ENCODE assay signal across 10 cellular contexts in genomic region chr6:13484138-13484708, GRCh38. TPM values are rescaled to one million over a fixed set of nuclear protein-coding genes. Genes with fewer than 3 reads are reported as not detected.
DNase-seq lines count a peak whose midpoint lies in the region; ATAC-seq and TF ChIP-seq lines count a peak whose summit lies in the region.
"Had no signal": no experiment of that assay in that cellular context is flagged by ENCODE, and none has a peak within 500 bp of the region (broad histone marks: within the 10 kb centered on the region; RNA-seq: fewer than 3 reads in every experiment).

No MANE protein-coding gene starts in this region.

- no peak for DNase-seq in Calu3
- DNase-seq in central memory CD8-positive, alpha-beta T cell (ENCODE audit: low spot score in 2 of 2): no peak
- DNase-seq in neural crest cell (ENCODE audit: low read depth, low spot score): no peak
- DNase-seq in NCI-H2196 treated with DMSO at 0.1 percent for 48 hours (lab: John Stamatoyannopoulos, UW; ENCODE audit: unreplicated experiment): no peak
- DNase-seq in NCI-H1694 (lab: John Stamatoyannopoulos, UW): no peak
- DNase-seq in colonic mucosa: no peak
- DNase-seq: aorta, NCI-H2029 treated with DMSO at 0.1 percent for 48 hours had no signal

- no peak for ATAC-seq in central memory CD8-positive, alpha-beta T cell (replicated peaks; ENCODE audit: extremely low read depth, poor library complexity, severe bottlenecking)
- no peak for ATAC-seq in GM18520 (IDR thresholded peaks at IDR 0.05; ENCODE audit: unreplicated experiment)

- peak overlapping the region; percentile 89 for H3K4me2 ChIP-seq in Loucy (ENCODE audit: low read depth, low read length, poor library complexity, severe bottlenecking)

- H3K9ac ChIP-seq in Loucy (ENCODE audit: low read depth, low read length, poor library complexity, severe bottlenecking) (peak overlapping the region; percentile 72), colonic mucosa (ENCODE audit: low read depth in 2 of 2, low read length in 2 of 2) (peak overlapping the region in 1 of 2 donors; percentile 23)

- CTCF ChIA-PET in Calu3 (lab: Charles Lee): no interaction called here

- no peak overlapping the region for H3K27ac ChIP-seq in colonic mucosa

- no peaks in the 10 kb centered on the region for H4K20me1 ChIP-seq in Loucy (ENCODE audit: insufficient read depth, low read length, poor library complexity, severe bottlenecking)

- H3K9me2 ChIP-seq in Loucy (replicated peaks; ENCODE audit: low read depth, low read length): no peaks in the 10 kb centered on the region

- H3K27me3 ChIP-seq in Loucy (ENCODE audit: insufficient read depth, low read length, poor library complexity, severe bottlenecking) (no peaks in the 10 kb centered on the region), colonic mucosa (no peaks in the 10 kb centered on the region)

- H3K27me3 Mint-ChIP-seq in Calu3 (ENCODE audit: unreplicated experiment) (no peaks in the 10 kb centered on the region), neural crest cell (ENCODE audit: low read depth) (peaks cover 51% of the 10 kb centered on the region)
- H3K27me3 Mint-ChIP-seq in central memory CD8-positive, alpha-beta T cell: no peaks in the 10 kb centered on the region

- H3K9me3 ChIP-seq in Loucy (ENCODE audit: insufficient read depth, low read depth, low read length) (no peaks in the 10 kb centered on the region), colonic mucosa (no peaks in the 10 kb centered on the region)

- peak overlapping the region; percentile 32 for H3K27ac Mint-ChIP-seq in Calu3 (ENCODE audit: unreplicated experiment)
- peak overlapping the region; percentile 52 for H3K27ac Mint-ChIP-seq in central memory CD8-positive, alpha-beta T cell (ENCODE audit: low read depth)
- no peak overlapping the region for H3K27ac Mint-ChIP-seq in neural crest cell (ENCODE audit: unreplicated experiment)

- H2AFZ ChIP-seq in Loucy (ENCODE audit: low read length): peak overlapping the region; percentile 14; the same call in 1 of the 2 replicates

- peaks cover 46% of the 10 kb centered on the region for H3K4me1 Mint-ChIP-seq in Calu3 (ENCODE audit: low read depth, unreplicated experiment)
- peaks cover 53% of the 10 kb centered on the region for H3K4me1 Mint-ChIP-seq in central memory CD8-positive, alpha-beta T cell
- H3K4me1 Mint-ChIP-seq in neural crest cell: peaks cover 30% of the 10 kb centered on the region

- no peaks in the 10 kb centered on the region for H3K9me3 Mint-ChIP-seq in Calu3 (ENCODE audit: low read depth, unreplicated experiment)
- H3K9me3 Mint-ChIP-seq in central memory CD8-positive, alpha-beta T cell: no peaks in the 10 kb centered on the region
- no peaks in the 10 kb centered on the region for H3K9me3 Mint-ChIP-seq in neural crest cell

- H3F3A ChIP-seq in Loucy (ENCODE audit: low read depth): no peaks in the 10 kb centered on the region

- peaks cover 60% of the 10 kb centered on the region for H3K4me1 ChIP-seq in Loucy (ENCODE audit: insufficient read depth, low read length, poor library complexity, severe bottlenecking)
- H3K4me1 ChIP-seq in colonic mucosa: no peaks in the 10 kb centered on the region

- H3K36me3 ChIP-seq in Loucy (ENCODE audit: insufficient read depth, low read length) (0 out of 2 replicates have a peak, but pooled peaks cover 2% of the 10 kb centered on the region), colonic mucosa (no peaks in the 10 kb centered on the region)

- peak overlapping the region; percentile 90 for H3K4me3 Mint-ChIP-seq in Calu3 (ENCODE audit: low read depth, unreplicated experiment)
- H3K4me3 Mint-ChIP-seq in central memory CD8-positive, alpha-beta T cell: peak overlapping the region; percentile 89
- peak overlapping the region; percentile 47 for H3K4me3 Mint-ChIP-seq in neural crest cell

- H3K79me2 ChIP-seq in Loucy (ENCODE audit: insufficient read depth, low read length): peaks cover 66% of the 10 kb centered on the region

- H3K4me3 ChIP-seq in Loucy (ENCODE audit: low read length, poor library complexity, severe bottlenecking) (peak overlapping the region; percentile 90), colonic mucosa (no peak overlapping the region)

- BruUV-seq in Calu3 (replicated peaks; lab: Mats Ljungman, UMichigan): no TSS peak

- H3K36me3 Mint-ChIP-seq in Calu3 (ENCODE audit: insufficient read depth, unreplicated experiment) (peaks cover 33% of the 10 kb centered on the region), neural crest cell (ENCODE audit: low read depth) (no peaks in the 10 kb centered on the region)
- no peaks in the 10 kb centered on the region for H3K36me3 Mint-ChIP-seq in central memory CD8-positive, alpha-beta T cell (ENCODE audit: insufficient read depth)

- no peak for TF ChIP-seq CTCF in Calu3 (IDR thresholded peaks at IDR 0.05; ENCODE audit: unreplicated experiment)
- TF ChIP-seq CTCF in Loucy (conservative IDR thresholded peaks at IDR 0.05; ENCODE audit: low read length): no peak
- no peak for TF ChIP-seq CTCF in neural crest cell (conservative IDR thresholded peaks at IDR 0.05)
- no peak for TF ChIP-seq CTCF in colonic mucosa (IDR thresholded peaks at IDR 0.05)

- intact Hi-C loops in Calu3 (cut with micrococcal nuclease; ENCODE audit: unreplicated experiment): loop anchor here (5.0 kb wide), 1 partner anchor 87 kb away; no protein-coding TSS in a partner anchor
- intact Hi-C loops in colonic mucosa (cut with DNase I): no loop called here

RNA-seq across cellular contexts. Expression of gene GFOD1, which starts 3.2 kb away (rescaled TPM):
- total RNA-seq in Calu3 (2022): 8.7 and 9.5 TPM in 2 replicates
- 2.2 TPM in 2 replicates for total RNA-seq in neural crest cell
- 1 to 10 TPM; 6.9 to 7.6 TPM for total RNA-seq in colonic mucosa
